Comparison of ENCODE assay signal across 8 cellular contexts in the genomic region with DNA sequence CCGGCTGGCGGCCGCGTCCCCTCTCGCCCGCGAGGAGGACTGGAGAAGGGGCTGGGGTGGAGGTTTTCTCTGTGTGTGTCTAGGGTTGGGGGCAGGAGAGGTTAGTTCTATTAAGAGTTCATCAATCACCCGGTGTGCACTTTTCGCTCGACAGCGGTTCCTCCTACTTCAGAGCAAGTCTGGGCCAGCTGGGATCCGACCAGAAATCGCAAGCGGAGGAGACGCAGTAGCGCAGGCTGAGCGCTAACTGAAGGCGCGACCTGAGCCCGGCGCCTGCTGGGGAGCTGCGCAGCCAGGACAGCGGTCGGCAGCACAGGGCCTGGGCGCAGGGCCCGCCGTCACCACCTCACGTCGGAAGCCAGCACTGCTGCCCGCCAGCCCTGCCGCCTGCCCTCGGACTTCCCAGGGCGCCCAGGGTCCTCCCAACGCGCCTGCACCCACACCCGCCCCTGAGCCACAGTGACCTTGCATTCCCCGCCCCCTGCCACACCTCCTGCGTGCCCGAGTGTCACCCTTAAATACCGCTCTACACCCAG.
A peak's percentile ranks its signal among the peaks of the same experiment; 100 is the strongest.
DNase-seq lines count a peak whose midpoint lies in the region; ATAC-seq and TF ChIP-seq lines count a peak whose summit lies in the region.

No MANE protein-coding gene starts in this region.

- no peaks in the 10 kb centered on the region for H3K36me3 Mint-ChIP-seq in stimulated activated effector memory CD8-positive, alpha-beta T cell treated with anti-CD3 and anti-CD28 coated beads, Interleukin-12 subunit alpha, Interleukin-12 subunit beta, amount 100 ng/mL, for 72 hours

- H3K4me3 Mint-ChIP-seq in stimulated activated effector memory CD8-positive, alpha-beta T cell treated with anti-CD3 and anti-CD28 coated beads, Interleukin-12 subunit alpha, Interleukin-12 subunit beta, amount 100 ng/mL, for 72 hours: peak overlapping the region; percentile 16

- ATAC-seq in stimulated activated effector memory CD8-positive, alpha-beta T cell treated with anti-CD3 and anti-CD28 coated beads, Interleukin-12 subunit alpha, Interleukin-12 subunit beta, amount 100 ng/mL, for 72 hours: peak; percentile 50
- ATAC-seq in GM19455 (IDR thresholded peaks at IDR 0.05; ENCODE audit: unreplicated experiment): no peak
- no peak for ATAC-seq in GM21717 (IDR thresholded peaks at IDR 0.05; ENCODE audit: unreplicated experiment)

- H3K4me3 ChIP-seq in fibroblast of mammary gland (ENCODE audit: control insufficient read depth, low read depth, low read length): peak overlapping the region; percentile 50

- peak; percentile 50 to 70 for DNase-seq in NCI-H187 (lab: John Stamatoyannopoulos, UW)
- no peak for DNase-seq in NCI-H187 treated with DMSO at 0.1 percent for 48 hours (lab: John Stamatoyannopoulos, UW)
- DNase-seq in NCI-H748 (lab: John Stamatoyannopoulos, UW; ENCODE audit: unreplicated experiment): peak; percentile 87
- DNase-seq in fibroblast of mammary gland (ENCODE audit: low read depth): peak; percentile 57
- no peak for DNase-seq in stimulated activated effector memory CD8-positive, alpha-beta T cell treated with anti-CD3 and anti-CD28 coated beads, Interleukin-12 subunit alpha, Interleukin-12 subunit beta, amount 100 ng/mL, for 72 hours (ENCODE audit: low spot score in 2 of 2)
- no peak for DNase-seq in SW 1271 (lab: John Stamatoyannopoulos, UW)

- H3K9me3 Mint-ChIP-seq in stimulated activated effector memory CD8-positive, alpha-beta T cell treated with anti-CD3 and anti-CD28 coated beads, Interleukin-12 subunit alpha, Interleukin-12 subunit beta, amount 100 ng/mL, for 72 hours: no peaks in the 10 kb centered on the region

- no peak for TF ChIP-seq CTCF in fibroblast of mammary gland (conservative IDR thresholded peaks at IDR 0.05; ENCODE audit: control insufficient read depth, insufficient read depth, low read depth, low read length)

- no peaks in the 10 kb centered on the region for H3K4me1 Mint-ChIP-seq in stimulated activated effector memory CD8-positive, alpha-beta T cell treated with anti-CD3 and anti-CD28 coated beads, Interleukin-12 subunit alpha, Interleukin-12 subunit beta, amount 100 ng/mL, for 72 hours

- H3K27ac Mint-ChIP-seq in stimulated activated effector memory CD8-positive, alpha-beta T cell treated with anti-CD3 and anti-CD28 coated beads, Interleukin-12 subunit alpha, Interleukin-12 subunit beta, amount 100 ng/mL, for 72 hours: no peak overlapping the region

Comparison
In these comparisons a context has a peak if more than half of its experiments do, and no peak if none do; other contexts are left out.
1. DNase-seq: peak in NCI-H187 (2 of 2), NCI-H748 (single experiment) and fibroblast of mammary gland (single experiment); none in NCI-H187 treated with DMSO at 0.1 percent for 48 hours (single experiment), stimulated activated effector memory CD8-positive, alpha-beta T cell treated with anti-CD3 and anti-CD28 coated beads, Interleukin-12 subunit alpha, Interleukin-12 subunit beta, amount 100 ng/mL, for 72 hours (0 of 2) and SW 1271 (0 of 2).